Comparison of ENCODE assay signal across 21 cellular contexts in genomic region chr1:205328476-205328875, GRCh38. TPM values are rescaled to one million over a fixed set of nuclear protein-coding genes. Genes with fewer than 3 reads are reported as not detected.
A peak's percentile ranks its signal among the peaks of the same experiment; 100 is the strongest.
DNase-seq lines count a peak whose midpoint lies in the region; ATAC-seq, FAIRE-seq and TF ChIP-seq lines count a peak whose summit lies in the region.
"Had no signal": no experiment of that assay in that cellular context is flagged by ENCODE, and none has a peak within 500 bp of the region (broad histone marks: within the 10 kb centered on the region; RNA-seq: fewer than 3 reads in every experiment).

No MANE protein-coding gene starts in this region.

- TF ChIP-seq EP300 in H1 (IDR thresholded peaks at IDR 0.05; ENCODE audit: borderline replicate concordance in 1 of 2, low read depth in 2 of 2, low read length in 2 of 2) (no peak), sigmoid colon (IDR thresholded peaks at IDR 0.05) (no peak)

- no peak overlapping the region for H3K18ac ChIP-seq in IMR-90 (ENCODE audit: low read depth, low read length)
- no peak overlapping the region for H3K18ac ChIP-seq in H1 (ENCODE audit: extremely low read depth, low read length)

- no peak for FAIRE-seq in H1 (lab: Jason Lieb, UNC)
- FAIRE-seq in HTR-8/SVneo (lab: Jason Lieb, UNC) = no peak
- FAIRE-seq: A204.1, GM12878 had no signal

- dilution Hi-C loops in IMR-90 (cut with HindIII; ENCODE audit: low sequenced_read_pairs, unreplicated experiment) = no loop called here

- no TSS peak for BruUV-seq in IMR-90 (replicated peaks; lab: Mats Ljungman, UMichigan)

- H3K56ac ChIP-seq in IMR-90 (ENCODE audit: extremely low read depth, insufficient read depth, low read length) = no peak overlapping the region
- H3K56ac ChIP-seq in H1 (replicated peaks; ENCODE audit: insufficient read length, low read depth, low read length) = no peak overlapping the region

- H3K27ac ChIP-seq in IMR-90 (ENCODE audit: insufficient read depth, low read length) (no peak overlapping the region), H1 (ENCODE audit: low read depth, low read length) (no peak overlapping the region), sigmoid colon (no peak overlapping the region)

- peaks cover 13% of the 10 kb centered on the region for H3K4me1 ChIP-seq in IMR-90 (ENCODE audit: control insufficient read depth, insufficient read depth, low read length)
- H3K4me1 ChIP-seq in H1 (replicated peaks in 1 of 4; ENCODE audit: control insufficient read depth in 3 of 4, insufficient read depth in 4 of 4, low read length in 3 of 4) = peaks cover 2 to 14% (median 7%) of the 10 kb centered on the region in 4 experiments
- peaks cover 0 to 6% (median 2%) of the 10 kb centered on the region in 4 donors for H3K4me1 ChIP-seq in sigmoid colon

- H4K20me1 ChIP-seq in IMR-90 (ENCODE audit: insufficient read depth, low read length) = no peaks in the 10 kb centered on the region
- no peaks in the 10 kb centered on the region for H4K20me1 ChIP-seq in H1 (replicated peaks in 1 of 2; ENCODE audit: control insufficient read depth in 1 of 2, insufficient read depth in 2 of 2, low read length in 2 of 2)

- POLR2A ChIA-PET in IMR-90 (lab: Charles Lee; ENCODE audit: unreplicated experiment) = no interaction called here
- POLR2A ChIA-PET in H1 (lab: Charles Lee; ENCODE audit: partially characterized antibody) = interaction anchor here (1.1 to 7.9 kb wide), 4 partner anchors 14 to 55 kb away, joined by 4 to 85 read pairs (median 7); no protein-coding TSS in a partner anchor

- H2AFZ ChIP-seq in IMR-90 (replicated peaks; ENCODE audit: low read length, poor library complexity) = no peak overlapping the region
- H2AFZ ChIP-seq in H1 (ENCODE audit: low read length) = no peak overlapping the region

- H3K14ac ChIP-seq in IMR-90 (replicated peaks; ENCODE audit: low read depth, low read length) (no peak overlapping the region; the same call in 1 of the 2 replicates), H1 (ENCODE audit: insufficient read length) (no peak overlapping the region)

- in situ Hi-C loops in IMR-90 (cut with MboI; ENCODE audit: low sequenced_read_pairs) = no loop called here

- no peak overlapping the region; the same call in 1 of the 2 replicates for H3K4ac ChIP-seq in IMR-90 (ENCODE audit: low read depth, low read length)
- H3K4ac ChIP-seq in H1 (replicated peaks; ENCODE audit: insufficient read length, low read depth, low read length) = no peak overlapping the region

- H3K79me1 ChIP-seq in IMR-90 (ENCODE audit: low read depth in 1 of 2, low read length in 2 of 2) (peaks cover 0 to 11% of the 10 kb centered on the region in 2 experiments; a peak in 1 of 4 replicates), H1 (ENCODE audit: low read depth, low read length) (no peaks in the 10 kb centered on the region)

- H3K4me2 ChIP-seq in IMR-90 (ENCODE audit: low read depth, low read length) (no peak overlapping the region), H1 (ENCODE audit: insufficient read depth in 1 of 2, low read depth in 2 of 2, low read length in 2 of 2) (no peak overlapping the region)

- H3K79me2 ChIP-seq in H1 (ENCODE audit: control insufficient read depth in 1 of 2, insufficient read depth in 2 of 2, low read length in 2 of 2) = no peaks in the 10 kb centered on the region

- H2BK20ac ChIP-seq in IMR-90 (ENCODE audit: low read depth, low read length) (no peak overlapping the region), H1 (ENCODE audit: low read length) (no peak overlapping the region)

- H2BK12ac ChIP-seq in H1 (ENCODE audit: low read depth, low read length) = 0 out of 2 replicates have a peak overlapping the region, but pooled peaks have one; percentile 20

- TF ChIP-seq CTCF in IMR-90 (conservative IDR thresholded peaks at IDR 0.05; ENCODE audit: low read depth, low read length) (no peak), H1 (IDR thresholded peaks at IDR 0.05; ENCODE audit: control extremely low read depth in 1 of 3, insufficient read depth in 1 of 3, low read depth in 1 of 3, low read length in 3 of 3) (no peak), retinal pigment epithelial cell (conservative IDR thresholded peaks at IDR 0.05; ENCODE audit: low read depth, low read length) (no peak), sigmoid colon (IDR thresholded peaks at IDR 0.05) (no peak)

- CTCF ChIA-PET in IMR-90 (lab: Yijun Ruan, JAX) = interaction anchor here (2.3 kb wide), 1 partner anchor 55 kb away, joined by 19 read pairs; no protein-coding TSS in a partner anchor
- CTCF ChIA-PET in H1 (lab: Charles Lee; ENCODE audit: partially characterized antibody) = interaction anchor here (1.1 to 67.1 kb wide), 8 partner anchors 9 to 196 kb away, joined by 3 to 2424 read pairs (median 12); no protein-coding TSS in a partner anchor

- WGBS in IMR-90 (ENCODE audit: extremely low coverage in 2 of 2, insufficient read length in 1 of 2), 2 experiments = 33% methylated on average over 1 of the region's 4 CpGs; no CpG with 5 or more reads in 1 of the 2 experiments
- whole genome bisulfite sequencing in H1 (ENCODE audit: extremely low coverage in 1 of 2, insufficient coverage in 1 of 2, insufficient read length in 1 of 2, insufficient replicate concordance in 2 of 2, low coverage in 1 of 2, low lambda C conversion rate in 2 of 2, missing lambda C conversion rate in 1 of 2), 2 experiments = 72% methylated on average over 4 of the region's 4 CpGs; no CpG with 5 or more reads in 1 of the 2 experiments
- WGBS in sigmoid colon, 2 donors = 79% methylated on average over 4 of the region's 4 CpGs

- H3K27me3 ChIP-seq in IMR-90 (ENCODE audit: control insufficient read depth, insufficient read depth, low read length) = peaks cover 31% of the 10 kb centered on the region
- H3K27me3 ChIP-seq in H1 (replicated peaks in 1 of 4; ENCODE audit: control insufficient read depth in 3 of 4, extremely low read depth in 1 of 4, insufficient read depth in 3 of 4, low read length in 3 of 4) = no peaks in the 10 kb centered on the region
- no peaks in the 10 kb centered on the region for H3K27me3 ChIP-seq in sigmoid colon

- DNase-seq in IMR-90 = no peak
- no peak for DNase-seq in H1 (ENCODE audit: low read depth in 1 of 2, low spot score in 2 of 2)
- peak; percentile 61 for DNase-seq in left kidney (ENCODE audit: low read depth, low spot score)
- peak; percentile 89 for DNase-seq in retinal pigment epithelial cell (ENCODE audit: low read depth)
- no peak for DNase-seq in cerebellar cortex (ENCODE audit: low spot score)
- DNase-seq in sigmoid colon = no peak
- DNase-seq in HTR-8/SVneo (ENCODE audit: insufficient read length, low spot score) = no peak
- DNase-seq: CD4-positive, CD25-positive, alpha-beta regulatory T cell; KBM-7; NCI-H1092; NCI-H146; NCI-H2029; NCI-H345; NCI-H524 treated with DMSO at 0.1 percent for 48 hours; NCI-H82 had no signal

- ATAC-seq in IMR-90 (ENCODE audit: low read depth) = peak; percentile 59
- ATAC-seq in GM21528 (IDR thresholded peaks at IDR 0.05; ENCODE audit: low FRiP score, unreplicated experiment) = no peak
- ATAC-seq: GM12878, Panc1 had no signal

- H2BK5ac ChIP-seq in IMR-90 (ENCODE audit: low read depth, low read length, poor library complexity, severe bottlenecking) (no peak overlapping the region), H1 (ENCODE audit: low read depth, low read length) (no peak overlapping the region)

- peaks cover 2% of the 10 kb centered on the region; the same call in 1 of the 2 replicates for H3K23me2 ChIP-seq in H1 (ENCODE audit: low read depth, low read length)

- TF ChIP-seq POLR2A in IMR-90 (IDR thresholded peaks at IDR 0.05; ENCODE audit: low read depth, low read length) (no peak), H1 (IDR thresholded peaks at IDR 0.05; ENCODE audit: control extremely low read depth in 1 of 2, low read depth in 2 of 2, low read length in 2 of 2) (no peak), sigmoid colon (IDR thresholded peaks at IDR 0.05) (no peak)

- peak overlapping the region; percentile 18 for H2AK9ac ChIP-seq in IMR-90 (replicated peaks; ENCODE audit: low read depth, low read length, poor library complexity)

- no peak overlapping the region; the same call in 1 of the 2 replicates for H2AK5ac ChIP-seq in IMR-90 (ENCODE audit: low read depth, low read length)
- no peak overlapping the region for H2AK5ac ChIP-seq in H1 (ENCODE audit: low read depth, low read length)

- H2BK15ac ChIP-seq in IMR-90 (ENCODE audit: low read depth, low read length) (0 out of 3 replicates have a peak overlapping the region, but pooled peaks have one; percentile 41), H1 (ENCODE audit: low read length) (no peak overlapping the region)

- H3K4me3 ChIP-seq in IMR-90 (ENCODE audit: insufficient read depth, low read depth, low read length) = no peak overlapping the region
- H3K4me3 ChIP-seq in H1 (ENCODE audit: extremely low read depth in 1 of 4, insufficient read depth in 2 of 4, low read depth in 3 of 4, low read length in 4 of 4) = no peak overlapping the region
- H3K4me3 ChIP-seq in retinal pigment epithelial cell (ENCODE audit: low read length) = no peak overlapping the region
- no peak overlapping the region for H3K4me3 ChIP-seq in sigmoid colon
- H3K4me3 ChIP-seq: GM12878, HAP-1 had no signal

- H2BK120ac ChIP-seq in IMR-90 (ENCODE audit: low read depth, low read length) = no peak overlapping the region
- no peak overlapping the region for H2BK120ac ChIP-seq in H1 (replicated peaks; ENCODE audit: low read depth, low read length)

- H3K9me3 ChIP-seq in IMR-90 (ENCODE audit: control insufficient read depth, insufficient read depth, low read length) (no peaks in the 10 kb centered on the region), H1 (ENCODE audit: insufficient read depth in 2 of 2, low read depth in 1 of 2, low read length in 1 of 2) (no peaks in the 10 kb centered on the region), sigmoid colon (no peaks in the 10 kb centered on the region)
- H3K9me3 ChIP-seq: HAP-1 had no signal

- H4K91ac ChIP-seq in IMR-90 (ENCODE audit: insufficient read depth, low read depth, low read length) (no peak overlapping the region), H1 (replicated peaks; ENCODE audit: insufficient read length, low read length) (no peak overlapping the region)

- no peak overlapping the region for H3K9ac ChIP-seq in IMR-90 (ENCODE audit: low read depth, low read length)
- H3K9ac ChIP-seq in H1 (replicated peaks in 1 of 4; ENCODE audit: extremely low read depth in 1 of 4, low read depth in 3 of 4, low read length in 3 of 4) = no peak overlapping the region

- H3K23ac ChIP-seq in IMR-90 (ENCODE audit: low read depth, low read length) (no peak overlapping the region), H1 (ENCODE audit: insufficient read length) (no peak overlapping the region)

- intact Hi-C loops in IMR-90 (cut with micrococcal nuclease) = loop anchor here (10.0 kb wide), 1 partner anchor 154 kb away; no protein-coding TSS in a partner anchor
- intact Hi-C loops in sigmoid colon (cut with DNase I) = no loop called here

- H4K5ac ChIP-seq in IMR-90 (ENCODE audit: low read depth, low read length) (no peak overlapping the region), H1 (ENCODE audit: insufficient read length, low read depth, low read length) (no peak overlapping the region)

- TF ChIP-seq RAD21 in IMR-90 (IDR thresholded peaks at IDR 0.05; ENCODE audit: low read length) (no peak), H1 (IDR thresholded peaks at IDR 0.05 in 1 of 2, conservative IDR thresholded peaks at IDR 0.05 in 1 of 2; ENCODE audit: low read depth in 2 of 2, low read length in 2 of 2) (no peak)

- H3K36me3 ChIP-seq in IMR-90 (ENCODE audit: control insufficient read depth, insufficient read depth, low read length) = no peaks in the 10 kb centered on the region
- no peaks in the 10 kb centered on the region for H3K36me3 ChIP-seq in H1 (ENCODE audit: control insufficient read depth in 2 of 4, insufficient read depth in 4 of 4, low read length in 3 of 4)
- no peaks in the 10 kb centered on the region for H3K36me3 ChIP-seq in sigmoid colon
- H3K36me3 ChIP-seq: HAP-1 had no signal

- H4K8ac ChIP-seq in IMR-90 (ENCODE audit: low read depth in 2 of 2, low read length in 2 of 2) (no peak overlapping the region), H1 (ENCODE audit: extremely low read depth, insufficient read depth, low read length) (no peak overlapping the region)

- peaks cover 11% of the 10 kb centered on the region for H3K9me1 ChIP-seq in IMR-90 (ENCODE audit: insufficient read depth, low read length)

RNA-seq across cellular contexts. Expression of gene NUAK2, which starts 6.9 kb away (rescaled TPM):
- 7.2 and 8.1 TPM in 2 replicates for total RNA-seq in IMR-90 (2012; rRNA removed)
- 17.6 and 18.7 TPM in 2 replicates for polyA plus RNA-seq in IMR-90 (2012; rRNA removed)
- polyA plus RNA-seq in IMR-90 (2012; cell fraction: cytosol; rRNA removed) = 12.3 and 18.8 TPM in 2 replicates
- polyA plus RNA-seq in IMR-90 (2012; cell fraction: nucleus; rRNA removed; ENCODE audit: low replicate concordance) = 22.8 and 32.1 TPM in 2 replicates
- total RNA-seq in H1 (2021; fragmentation: NEBNext Ultra II Directional; extraction: Animal tissue kit (Norgen Biotek cat#: 25700)) = 12.7 and 12.9 TPM in 2 replicates
- polyA plus RNA-seq in H1 (2011; rRNA removed) = 9.4 and 14.5 TPM in 2 replicates
- polyA plus RNA-seq in H1 (2011; cell fraction: cytosol; rRNA removed) = 8.0 TPM
- 13.3 TPM for polyA plus RNA-seq in H1 (2011; cell fraction: nucleus; rRNA removed)
- 13.2 to 13.7 TPM (median 13.5 TPM) in 4 replicates for polyA plus RNA-seq in H1 (2012, experiment 1 of 2)
- 12.2 TPM for polyA plus RNA-seq in H1 (2012, experiment 2 of 2)
- 5.4 TPM for polyA plus RNA-seq in H1 (2013, experiment 1 of 2)
- polyA plus RNA-seq in H1 (2013, experiment 2 of 2) = 5.1 TPM
- polyA minus RNA-seq in H1 (2011; rRNA and poly(A)+ RNA removed) = 12.4 and 13.8 TPM in 2 replicates
- polyA minus RNA-seq in H1 (2011; cell fraction: cytosol; rRNA and poly(A)+ RNA removed) = 15.0 TPM
- polyA minus RNA-seq in H1 (2011; cell fraction: nucleus; rRNA and poly(A)+ RNA removed) = 13.2 TPM
- total RNA-seq in sigmoid colon = 1 to 10 TPM in 1 of 4 donors, under 1 TPM in 3; 0.28 to 1.5 (median 0.69) TPM
- polyA plus RNA-seq in sigmoid colon = 10 to 100 TPM; 13.9 to 15.0 (median 14.3) TPM

RNA-seq across cellular contexts. Expression of gene KLHDC8A, which starts 28.2 kb away (rescaled TPM):
- total RNA-seq in IMR-90 (2012; rRNA removed) = not detected in 2 replicates
- polyA plus RNA-seq in IMR-90 (2012; rRNA removed) = not detected in 2 replicates
- 0.01 TPM in 1 of 2 replicates, not detected in the other for polyA plus RNA-seq in IMR-90 (2012; cell fraction: cytosol; rRNA removed)
- 0.02 TPM in 1 of 2 replicates, not detected in the other for polyA plus RNA-seq in IMR-90 (2012; cell fraction: nucleus; rRNA removed; ENCODE audit: low replicate concordance)
- 2.5 and 3.4 TPM in 2 replicates for total RNA-seq in H1 (2021; fragmentation: NEBNext Ultra II Directional; extraction: Animal tissue kit (Norgen Biotek cat#: 25700))
- polyA plus RNA-seq in H1 (2011; rRNA removed) = 1.9 and 2.5 TPM in 2 replicates
- polyA plus RNA-seq in H1 (2011; cell fraction: cytosol; rRNA removed) = 2.4 TPM
- polyA plus RNA-seq in H1 (2011; cell fraction: nucleus; rRNA removed) = 2.4 TPM
- 0.83 to 2.1 TPM (median 1.5 TPM) in 4 replicates for polyA plus RNA-seq in H1 (2012, experiment 1 of 2)
- 1.4 TPM for polyA plus RNA-seq in H1 (2012, experiment 2 of 2)
- polyA plus RNA-seq in H1 (2013, experiment 1 of 2) = 3.5 TPM
- 3.8 TPM for polyA plus RNA-seq in H1 (2013, experiment 2 of 2)
- 2.5 and 4.2 TPM in 2 replicates for polyA minus RNA-seq in H1 (2011; rRNA and poly(A)+ RNA removed)
- polyA minus RNA-seq in H1 (2011; cell fraction: cytosol; rRNA and poly(A)+ RNA removed) = 1.4 TPM
- polyA minus RNA-seq in H1 (2011; cell fraction: nucleus; rRNA and poly(A)+ RNA removed) = 1.00 TPM
- 1 to 10 TPM in 3 of 4 donors, under 1 TPM in 1; 0.95 to 1.7 (median 1.5) TPM for total RNA-seq in sigmoid colon
- 1 to 10 TPM in 1 of 3 donors, under 1 TPM in 1, not detected in 1; 0.69 to 1.1 TPM for polyA plus RNA-seq in sigmoid colon
- total RNA-seq: CD4-positive, CD25-positive, alpha-beta regulatory T cell; GM12878 had no signal
- polyA plus RNA-seq: BJ, GM12878 had no signal

Comparison
In these comparisons a context has a peak if more than half of its experiments do, and no peak if none do; other contexts are left out.
1. DNase-seq: peak in left kidney (single experiment) and retinal pigment epithelial cell (single experiment); none in IMR-90 (single experiment), H1 (0 of 2), cerebellar cortex (single experiment), sigmoid colon (single experiment) and HTR-8/SVneo (single experiment).